In the genomic region with DNA sequence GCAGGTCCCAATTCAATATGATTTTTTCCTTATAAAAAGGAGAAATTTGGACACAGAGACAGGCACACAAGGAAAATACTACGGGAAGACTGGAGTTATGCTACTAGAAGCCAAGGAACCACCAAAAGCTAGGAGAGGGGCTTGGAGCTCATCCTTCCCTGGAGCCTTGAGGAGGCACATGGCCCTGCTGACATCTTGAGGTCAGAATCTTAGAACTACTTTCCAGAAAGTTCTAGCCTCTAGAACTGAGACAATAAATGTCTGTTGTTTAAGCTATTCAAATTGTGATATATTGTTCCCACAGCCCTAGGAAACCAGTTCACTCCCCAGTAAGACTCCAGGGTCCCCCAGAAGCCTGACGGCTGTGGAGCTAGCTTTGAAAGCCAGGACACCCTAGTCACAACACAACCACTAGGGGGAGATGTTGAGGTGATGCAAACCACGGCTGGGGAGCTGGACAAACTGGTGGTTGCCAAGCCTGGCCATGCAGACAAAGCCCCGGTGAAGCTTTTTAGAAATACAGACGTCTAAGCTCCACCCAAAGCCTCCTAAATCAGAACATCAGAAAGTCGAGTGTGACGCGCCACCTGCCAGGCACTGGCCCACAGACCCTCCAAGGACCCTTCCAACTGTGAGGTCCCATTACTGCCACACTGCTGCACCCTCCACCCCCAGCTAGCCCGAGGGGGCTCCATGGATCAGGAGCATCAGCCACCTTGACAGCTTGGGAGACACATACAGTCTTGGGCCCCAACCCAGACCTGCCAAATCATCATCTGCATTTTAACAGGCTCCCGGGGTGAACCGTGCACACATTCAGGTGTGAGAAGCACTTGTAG, we compare ENCODE assay signal across 1 cellular context.
TF ChIP-seq lines count a peak whose summit lies in the region.

No MANE protein-coding gene starts in this region.

TF ChIP-seq in H1, 55 proteins besides CTCF, POLR2A, EP300 and RAD21:
- TF ChIP-seq CREB1 (IDR thresholded peaks at IDR 0.05) = 0 out of 2 replicates have a peak, but pooled peaks have one; percentile 18
- TF ChIP-seq TAF1 (IDR thresholded peaks at IDR 0.05; ENCODE audit: low read depth, low read length) = no peak
- no peak for TF ChIP-seq ATF3 (IDR thresholded peaks at IDR 0.05; ENCODE audit: insufficient read depth, low read depth, low read length)
